ENCODE assay signal across 13 cellular contexts in genomic region chr2:240733803-240734495, GRCh38. TPM values are rescaled to one million over a fixed set of nuclear protein-coding genes. Genes with fewer than 3 reads are reported as not detected.
A peak's percentile ranks its signal among the peaks of the same experiment; 100 is the strongest.
DNase-seq lines count a peak whose midpoint lies in the region; ATAC-seq and TF ChIP-seq lines count a peak whose summit lies in the region.
"Had no signal": no experiment of that assay in that cellular context is flagged by ENCODE, and none has a peak within 500 bp of the region (broad histone marks: within the 10 kb centered on the region; RNA-seq: fewer than 3 reads in every experiment).

No MANE protein-coding gene starts in this region.

- H3K9me3 ChIP-seq in A673 (ENCODE audit: low read depth, low read length, poor library complexity, severe bottlenecking) (no peaks in the 10 kb centered on the region), SK-N-SH (no peaks in the 10 kb centered on the region), trophoblast cell (ENCODE audit: insufficient read depth, low read depth, low read length) (peaks cover 3% of the 10 kb centered on the region), Caco-2 (no peaks in the 10 kb centered on the region)
- H3K9me3 ChIP-seq: tibial artery had no signal

- intact Hi-C loops in A673 (cut with micrococcal nuclease; ENCODE audit: unreplicated experiment) (no loop called here), Caco-2 (cut with micrococcal nuclease; ENCODE audit: unreplicated experiment) (no loop called here), left ventricle myocardium superior (cut with micrococcal nuclease) (no loop called here)

- H3K4me3 ChIP-seq in A673 (ENCODE audit: low read depth, low read length, poor library complexity, severe bottlenecking) (no peak overlapping the region), SK-N-SH (ENCODE audit: low read depth in 2 of 2, low read length in 1 of 2) (no peak overlapping the region), trophoblast cell (ENCODE audit: low read depth, low read length) (no peak overlapping the region), Caco-2 (ENCODE audit: low read depth, low read length) (no peak overlapping the region)
- H3K4me3 ChIP-seq: tibial artery had no signal

- no peak overlapping the region for H4K12ac ChIP-seq in trophoblast cell (ENCODE audit: low read depth, low read length)

- H3K4me1 Mint-ChIP-seq in Caco-2 (ENCODE audit: low read depth, unreplicated experiment), result no peaks in the 10 kb centered on the region

- POLR2A ChIA-PET in A673 (lab: Charles Lee; ENCODE audit: low non-redundant PET), result no interaction called here
- POLR2A ChIA-PET in SK-N-SH (lab: Yijun Ruan, JAX), result no interaction called here
- POLR2A ChIA-PET in Caco-2 (lab: Charles Lee), result no interaction called here

- peak; percentile 26; the same call in 1 of the 2 replicates for TF ChIP-seq CTCF in A673 (conservative IDR thresholded peaks at IDR 0.05; ENCODE audit: low read depth, low read length)
- TF ChIP-seq CTCF in GM12872 (IDR thresholded peaks at IDR 0.05; ENCODE audit: insufficient read depth, low read depth, low read length), result peak; percentile 43; the same call in 2 of the 3 replicates
- TF ChIP-seq CTCF in SK-N-SH (IDR thresholded peaks at IDR 0.05), result peak; percentile 9; the same call in 1 of the 2 replicates
- no peak for TF ChIP-seq CTCF in Caco-2 (IDR thresholded peaks at IDR 0.05; ENCODE audit: insufficient read depth in 1 of 2, low read depth in 1 of 2, low read length in 1 of 2, severe bottlenecking in 1 of 2, unreplicated experiment in 1 of 2)

- no peak overlapping the region for H3K14ac ChIP-seq in trophoblast cell (ENCODE audit: low read length)

- no peak overlapping the region for H4K91ac ChIP-seq in trophoblast cell (ENCODE audit: low read depth, low read length)

- no peaks in the 10 kb centered on the region for H3K9me2 ChIP-seq in SK-N-SH

- no peak overlapping the region for H2BK5ac ChIP-seq in trophoblast cell (ENCODE audit: low read depth, low read length, poor library complexity)

- H3K36me3 Mint-ChIP-seq in Caco-2 (ENCODE audit: insufficient read depth, unreplicated experiment), result no peaks in the 10 kb centered on the region

- H3K9ac ChIP-seq in SK-N-SH (no peak overlapping the region), trophoblast cell (ENCODE audit: low read length) (no peak overlapping the region)

- H3K27ac ChIP-seq in A673 (ENCODE audit: low read depth, low read length, poor library complexity, severe bottlenecking) (no peak overlapping the region), SK-N-SH (ENCODE audit: low read depth in 2 of 2, low read length in 1 of 2) (no peak overlapping the region), trophoblast cell (ENCODE audit: low read depth, low read length) (no peak overlapping the region)
- H3K27ac ChIP-seq: tibial artery had no signal

- H3K27ac Mint-ChIP-seq in Caco-2 (ENCODE audit: unreplicated experiment), result no peak overlapping the region
- H3K27ac Mint-ChIP-seq: activated naive CD4-positive, alpha-beta T cell treated with anti-CD3 and anti-CD28 coated beads for 36 hours; T-helper 1 cell treated with Interleukin-12 subunit alpha and Interleukin-12 subunit beta and Interleukin-4 antibody, amounts not matched to agents 30 μg/mL and 1 μg/mL, for 36 hours had no signal

- TF ChIP-seq EP300 in SK-N-SH (IDR thresholded peaks at IDR 0.05; ENCODE audit: borderline replicate concordance in 1 of 2, low read depth in 1 of 2, low read length in 1 of 2), result no peak

- peaks cover 2% of the 10 kb centered on the region for H3K79me1 ChIP-seq in trophoblast cell (ENCODE audit: low read length)

- H3K79me2 ChIP-seq in SK-N-SH (ENCODE audit: insufficient read depth) (no peaks in the 10 kb centered on the region), trophoblast cell (ENCODE audit: control insufficient read depth, insufficient read depth, low read length, poor library complexity) (no peaks in the 10 kb centered on the region)

- H2BK12ac ChIP-seq in trophoblast cell (ENCODE audit: low read length), result no peak overlapping the region

- ATAC-seq in esophagus mucosa, result peak; percentile 7
- no peak for ATAC-seq in GM21737 (IDR thresholded peaks at IDR 0.05; ENCODE audit: unreplicated experiment)
- no peak for ATAC-seq in left ventricle myocardium superior

- WGBS in SK-N-SH (ENCODE audit: low lambda C conversion rate), result 74% methylated on average over 10 of the region's 24 CpGs
- no CpG with 5 or more reads among the region's 24 CpGs for WGBS in trophoblast cell (ENCODE audit: extremely low coverage, insufficient coverage, insufficient read length)

- H4K20me1 ChIP-seq in SK-N-SH (ENCODE audit: insufficient read depth), result no peaks in the 10 kb centered on the region

- no TSS peak for BruUV-seq in A673 (replicated peaks; lab: Mats Ljungman, UMichigan)
- no TSS peak for BruUV-seq in Caco-2 (replicated peaks; lab: Mats Ljungman, UMichigan)

- H2AFZ ChIP-seq in SK-N-SH (ENCODE audit: low read depth) (no peak overlapping the region), trophoblast cell (ENCODE audit: insufficient read depth, low read length, poor library complexity) (no peak overlapping the region)

- no peaks in the 10 kb centered on the region for H3K4me1 ChIP-seq in A673 (ENCODE audit: insufficient read depth, low read length, poor library complexity, severe bottlenecking)
- peaks cover 0 to 50% of the 10 kb centered on the region in 2 experiments; a peak in 1 of 4 replicates for H3K4me1 ChIP-seq in SK-N-SH (ENCODE audit: control insufficient read depth in 1 of 2, insufficient read depth in 2 of 2, low read depth in 1 of 2, low read length in 1 of 2)
- H3K4me1 ChIP-seq in trophoblast cell (ENCODE audit: control insufficient read depth in 1 of 2, insufficient read depth in 2 of 2, low read length in 2 of 2), result peaks cover 23 to 29% of the 10 kb centered on the region in 2 experiments
- H3K4me1 ChIP-seq in Caco-2, result no peaks in the 10 kb centered on the region
- H3K4me1 ChIP-seq: tibial artery had no signal

- no peak overlapping the region for H3K4ac ChIP-seq in trophoblast cell (ENCODE audit: low read depth, low read length)

- H4K8ac ChIP-seq in trophoblast cell (ENCODE audit: low read depth, low read length), result no peak overlapping the region

- no peak overlapping the region for H3K18ac ChIP-seq in trophoblast cell (ENCODE audit: low read length)

- peaks cover 27% of the 10 kb centered on the region for H3K36me3 ChIP-seq in A673 (ENCODE audit: insufficient read depth, low read length, poor library complexity, severe bottlenecking)
- no peaks in the 10 kb centered on the region for H3K36me3 ChIP-seq in SK-N-SH (replicated peaks in 1 of 2; ENCODE audit: control insufficient read depth in 1 of 2, insufficient read depth in 2 of 2, low read length in 1 of 2)
- H3K36me3 ChIP-seq in trophoblast cell (ENCODE audit: control insufficient read depth in 1 of 2, insufficient read depth in 2 of 2, low read length in 2 of 2), result no peaks in the 10 kb centered on the region
- H3K36me3 ChIP-seq in Caco-2 (ENCODE audit: control insufficient read depth, insufficient read depth, low read length), result no peaks in the 10 kb centered on the region
- H3K36me3 ChIP-seq: tibial artery had no signal

- no peaks in the 10 kb centered on the region for H3K9me3 Mint-ChIP-seq in Caco-2 (ENCODE audit: unreplicated experiment)
- H3K9me3 Mint-ChIP-seq: activated naive CD4-positive, alpha-beta T cell treated with anti-CD3 and anti-CD28 coated beads for 36 hours; T-helper 1 cell treated with Interleukin-12 subunit alpha and Interleukin-12 subunit beta and Interleukin-4 antibody, amounts not matched to agents 30 μg/mL and 1 μg/mL, for 36 hours had no signal

- no peaks in the 10 kb centered on the region for H3K27me3 Mint-ChIP-seq in Caco-2 (ENCODE audit: insufficient read depth, unreplicated experiment)

- H3K27me3 ChIP-seq in A673 (replicated peaks; ENCODE audit: insufficient read depth, low read depth, low read length, poor library complexity) (no peaks in the 10 kb centered on the region), SK-N-SH (ENCODE audit: insufficient read depth) (no peaks in the 10 kb centered on the region), trophoblast cell (ENCODE audit: insufficient read depth, low read length) (no peaks in the 10 kb centered on the region), Caco-2 (replicated peaks; ENCODE audit: control insufficient read depth, insufficient read depth, low read length) (no peaks in the 10 kb centered on the region)

- no peak for DNase-seq in A673 (ENCODE audit: low spot score)
- no peak for DNase-seq in SK-N-SH
- no peak for DNase-seq in trophoblast cell
- DNase-seq in Caco-2, result no peak
- no peak for DNase-seq in left ventricle myocardium superior
- DNase-seq: activated naive CD4-positive, alpha-beta T cell treated with anti-CD3 and anti-CD28 coated beads for 36 hours; DMS153; NCI-H2107; tibial artery had no signal

- H2AK5ac ChIP-seq in trophoblast cell (ENCODE audit: low read length), result no peak overlapping the region

- no peak overlapping the region for H3K23ac ChIP-seq in trophoblast cell (ENCODE audit: low read length)

- H3K4me2 ChIP-seq in SK-N-SH (no peak overlapping the region), trophoblast cell (ENCODE audit: low read length) (no peak overlapping the region)

- H3F3A ChIP-seq in SK-N-SH (replicated peaks; ENCODE audit: insufficient read depth), result no peaks in the 10 kb centered on the region

- TF ChIP-seq RAD21 in SK-N-SH (IDR thresholded peaks at IDR 0.05; ENCODE audit: low read length), result no peak

- H2BK120ac ChIP-seq in trophoblast cell (ENCODE audit: insufficient read depth, low read length, poor library complexity), result no peak overlapping the region

- CTCF ChIA-PET in A673 (lab: Charles Lee), result no interaction called here
- CTCF ChIA-PET in SK-N-SH (lab: Yijun Ruan, JAX), result no interaction called here
- CTCF ChIA-PET in Caco-2 (lab: Charles Lee), result no interaction called here

- no peak overlapping the region for H3K4me3 Mint-ChIP-seq in Caco-2 (ENCODE audit: unreplicated experiment)
- H3K4me3 Mint-ChIP-seq: activated naive CD4-positive, alpha-beta T cell treated with anti-CD3 and anti-CD28 coated beads for 36 hours; T-helper 1 cell treated with Interleukin-12 subunit alpha and Interleukin-12 subunit beta and Interleukin-4 antibody, amounts not matched to agents 30 μg/mL and 1 μg/mL, for 36 hours had no signal

TF ChIP-seq in SK-N-SH, 30 proteins besides CTCF, POLR2A, EP300 and RAD21 (continues in another document):
- TF ChIP-seq MEF2A (IDR thresholded peaks at IDR 0.05; ENCODE audit: borderline replicate concordance, low read depth), result no peak
- TF ChIP-seq TAF1 (IDR thresholded peaks at IDR 0.05; ENCODE audit: borderline replicate concordance, low read depth, low read length), result no peak

RNA-seq across cellular contexts. Expression of gene AQP12A, which starts 42.3 kb away (rescaled TPM):
- not detected in 2 replicates for total RNA-seq in A673 (2021)
- not detected in 2 replicates for polyA plus RNA-seq in SK-N-SH (2012; rRNA removed)
- not detected in 2 replicates for polyA plus RNA-seq in SK-N-SH (2012; cell fraction: cytosol; rRNA removed)
- polyA plus RNA-seq in SK-N-SH (2012; cell fraction: nucleus; rRNA removed), result not detected in 2 replicates
- not detected for total RNA-seq in esophagus mucosa
- not detected in 2 replicates for polyA plus RNA-seq in trophoblast cell (2013)
- not detected in 2 replicates for total RNA-seq in Caco-2 (2022)
- not detected for total RNA-seq in left ventricle myocardium superior
- total RNA-seq: activated naive CD4-positive, alpha-beta T cell treated with anti-CD3 and anti-CD28 coated beads for 36 hours had no signal

RNA-seq across cellular contexts. Expression of gene AQP12B, which starts 51.3 kb away (rescaled TPM):
- not detected in 2 replicates for total RNA-seq in A673 (2021)
- not detected in 2 replicates for polyA plus RNA-seq in SK-N-SH (2012; rRNA removed)
- not detected in 2 replicates for polyA plus RNA-seq in SK-N-SH (2012; cell fraction: cytosol; rRNA removed)
- polyA plus RNA-seq in SK-N-SH (2012; cell fraction: nucleus; rRNA removed), result 0.02 TPM in 1 of 2 replicates, not detected in the other
- not detected for total RNA-seq in esophagus mucosa
- not detected in 2 replicates for polyA plus RNA-seq in trophoblast cell (2013)
- total RNA-seq in Caco-2 (2022), result not detected in 2 replicates
- not detected for total RNA-seq in left ventricle myocardium superior
- total RNA-seq: activated naive CD4-positive, alpha-beta T cell treated with anti-CD3 and anti-CD28 coated beads for 36 hours had no signal

Comparison
In these comparisons a context has a peak if more than half of its experiments do, and no peak if none do; other contexts are left out.
1. CTCF ChIP-seq: peak in A673 (single experiment), GM12872 (single experiment) and SK-N-SH (single experiment); none in Caco-2 (0 of 2).